In genomic region chr7:139737221-139738100, GRCh38 we compare ENCODE assay signal across 9 cellular contexts. TPM values are rescaled to one million over a fixed set of nuclear protein-coding genes. Genes with fewer than 3 reads are reported as not detected.
DNase-seq lines count a peak whose midpoint lies in the region; ATAC-seq, FAIRE-seq and TF ChIP-seq lines count a peak whose summit lies in the region.
"Had no signal": no experiment of that assay in that cellular context is flagged by ENCODE, and none has a peak within 500 bp of the region (broad histone marks: within the 10 kb centered on the region; RNA-seq: fewer than 3 reads in every experiment).

No MANE protein-coding gene starts in this region.

- no peak for TF ChIP-seq CTCF in endothelial cell of umbilical vein (IDR thresholded peaks at IDR 0.05; ENCODE audit: extremely low read depth in 1 of 2, insufficient read depth in 1 of 2, low read depth in 1 of 2, low read length in 2 of 2)
- no peak for TF ChIP-seq CTCF in parathyroid adenoma (IDR thresholded peaks at IDR 0.05)

- dilution Hi-C loops in endothelial cell of umbilical vein (cut with MboI; ENCODE audit: extremely low pct_ligation_motif_present, low sequenced_read_pairs): no loop called here

- H3K4me3 ChIP-seq in endothelial cell of umbilical vein (replicated peaks in 1 of 3; ENCODE audit: insufficient read depth in 1 of 3, low read depth in 1 of 3, low read length in 3 of 3) (no peak overlapping the region), parathyroid adenoma (ENCODE audit: low read depth, low read length) (no peak overlapping the region)

- DNase-seq in ELR (ENCODE audit: low read depth) (peak; percentile 59), RPMI7951 (ENCODE audit: low read depth) (peak; percentile 46), endothelial cell of umbilical vein (ENCODE audit: low read depth, low spot score) (peak; percentile 48), activated gamma-delta T cell (lab: John Stamatoyannopoulos, UW) (no peak), H54 (ENCODE audit: insufficient read length, low spot score) (no peak), RKO (ENCODE audit: low spot score) (no peak)
- DNase-seq: NCI-H1105 treated with DMSO at 0.1 percent for 48 hours had no signal

- no peak for ATAC-seq in HG03354 (IDR thresholded peaks at IDR 0.05; ENCODE audit: poor library complexity, severe bottlenecking, unreplicated experiment)

- peaks cover 47% of the 10 kb centered on the region for H3K4me1 ChIP-seq in endothelial cell of umbilical vein (ENCODE audit: control insufficient read depth, extremely low read depth, insufficient read depth, low read length)
- H3K4me1 ChIP-seq in parathyroid adenoma: peaks cover 46% of the 10 kb centered on the region

- CTCF ChIA-PET in endothelial cell of umbilical vein (lab: Charles Lee): interaction anchor here (0.7 to 2.4 kb wide), 15 partner anchors 9 to 179 kb away, joined by 3 to 18 read pairs (median 4); no protein-coding TSS in a partner anchor

- H3K9ac ChIP-seq in endothelial cell of umbilical vein (replicated peaks; ENCODE audit: extremely low read depth, insufficient read depth, low read length): no peak overlapping the region
- H3K9ac ChIP-seq in parathyroid adenoma: no peak overlapping the region

- H3K79me2 ChIP-seq in endothelial cell of umbilical vein (ENCODE audit: control insufficient read depth, insufficient read depth, low read length): peaks cover 79% of the 10 kb centered on the region
- peaks cover 16% of the 10 kb centered on the region for H3K79me2 ChIP-seq in parathyroid adenoma

- H3K27me3 ChIP-seq in endothelial cell of umbilical vein (ENCODE audit: control insufficient read depth in 2 of 2, insufficient read depth in 2 of 2, low read length in 2 of 2): no peaks in the 10 kb centered on the region
- no peaks in the 10 kb centered on the region for H3K27me3 ChIP-seq in parathyroid adenoma (ENCODE audit: control insufficient read depth, insufficient read depth, low read length)

- H3K9me3 ChIP-seq in endothelial cell of umbilical vein (replicated peaks; ENCODE audit: control insufficient read depth, insufficient read depth, low read length): no peaks in the 10 kb centered on the region
- H3K9me3 ChIP-seq in parathyroid adenoma (ENCODE audit: control insufficient read depth, low read length): no peaks in the 10 kb centered on the region

- peak overlapping the region; percentile 57 for H3K27ac ChIP-seq in endothelial cell of umbilical vein (ENCODE audit: insufficient read depth, low read depth, low read length)
- peak overlapping the region; percentile 56 for H3K27ac ChIP-seq in parathyroid adenoma

- H3K4me2 ChIP-seq in endothelial cell of umbilical vein (ENCODE audit: insufficient read depth, low read length) (peak overlapping the region; percentile 21), parathyroid adenoma (ENCODE audit: low read length) (no peak overlapping the region)

- FAIRE-seq in endothelial cell of umbilical vein (lab: Jason Lieb, UNC) (peak; percentile 62), H54 (lab: Jason Lieb, UNC) (no peak)

- peaks cover 0 to 2% of the 10 kb centered on the region in 2 experiments for H3K36me3 ChIP-seq in endothelial cell of umbilical vein (ENCODE audit: control insufficient read depth in 2 of 2, extremely low read depth in 1 of 2, insufficient read depth in 2 of 2, low read length in 2 of 2)
- no peaks in the 10 kb centered on the region for H3K36me3 ChIP-seq in parathyroid adenoma (ENCODE audit: control insufficient read depth, insufficient read depth, low read length)

- intact Hi-C loops in endothelial cell of umbilical vein (cut with micrococcal nuclease): loop anchor here (2.0 kb wide), 2 partner anchors 17 to 25 kb away; no protein-coding TSS in a partner anchor

- H3K9me1 ChIP-seq in endothelial cell of umbilical vein (replicated peaks; ENCODE audit: control insufficient read depth, extremely low read depth, insufficient read depth, low read length): no peaks in the 10 kb centered on the region

- no peak overlapping the region for H2AFZ ChIP-seq in endothelial cell of umbilical vein (ENCODE audit: low read depth, low read length)
- no peak overlapping the region for H2AFZ ChIP-seq in parathyroid adenoma

- TF ChIP-seq POLR2A in endothelial cell of umbilical vein (IDR thresholded peaks at IDR 0.05; ENCODE audit: low read depth, low read length) (peak; percentile 25), H54 (IDR thresholded peaks at IDR 0.05; ENCODE audit: low read depth, low read length) (no peak)

- POLR2A ChIA-PET in endothelial cell of umbilical vein (lab: Charles Lee): no interaction called here

- H4K20me1 ChIP-seq in endothelial cell of umbilical vein (replicated peaks; ENCODE audit: control insufficient read depth, extremely low read depth, insufficient read depth, low read length): no peaks in the 10 kb centered on the region

- no TSS peak for BruUV-seq in endothelial cell of umbilical vein (replicated peaks; lab: Mats Ljungman, UMichigan)

TF ChIP-seq in endothelial cell of umbilical vein, 7 proteins besides CTCF, POLR2A, EP300 and RAD21:
- TF ChIP-seq GATA2 (IDR thresholded peaks at IDR 0.05; ENCODE audit: insufficient read depth, insufficient read length, low read depth, low read length): peak; percentile 39
- TF ChIP-seq MAX (IDR thresholded peaks at IDR 0.05; ENCODE audit: insufficient read depth, insufficient read length): no peak
- TF ChIP-seq FOS (IDR thresholded peaks at IDR 0.05; ENCODE audit: borderline replicate concordance, insufficient read depth, low read length): peak; percentile 56
- TF ChIP-seq JUN (IDR thresholded peaks at IDR 0.05; ENCODE audit: borderline replicate concordance, insufficient read depth, insufficient read length, low read depth): no peak
- TF ChIP-seq POLR2AphosphoS5 (IDR thresholded peaks at IDR 0.05; ENCODE audit: insufficient read depth, low read depth, low read length): peak; percentile 53
- no peak for TF ChIP-seq MYC (IDR thresholded peaks at IDR 0.05; ENCODE audit: low read depth, low read length)

RNA-seq across cellular contexts. Expression of gene HIPK2, which starts 40.3 kb away (rescaled TPM):
- total RNA-seq in RPMI7951 (2014; rRNA removed; shearing (Covaris generic)): 7.5 and 8.3 TPM in 2 replicates
- total RNA-seq in endothelial cell of umbilical vein: 40.3 and 43.8 TPM in 2 replicates
- polyA plus RNA-seq in endothelial cell of umbilical vein: 8.9 and 9.0 TPM in 2 replicates
- 12.7 and 15.0 TPM in 2 replicates for polyA plus RNA-seq in endothelial cell of umbilical vein (2011; cell fraction: cytosol; rRNA removed)
- 23.5 and 25.3 TPM in 2 replicates for polyA plus RNA-seq in endothelial cell of umbilical vein (2011; cell fraction: nucleus; rRNA removed)
- 9.0 and 12.6 TPM in 2 replicates for polyA plus RNA-seq in endothelial cell of umbilical vein (2012)
- 28.5 and 31.7 TPM in 2 replicates for polyA minus RNA-seq in endothelial cell of umbilical vein
- polyA minus RNA-seq in endothelial cell of umbilical vein (2011; cell fraction: cytosol; rRNA and poly(A)+ RNA removed): 4.3 TPM
- polyA minus RNA-seq in endothelial cell of umbilical vein (2011; cell fraction: nucleus; rRNA and poly(A)+ RNA removed): 32.3 and 33.9 TPM in 2 replicates

Comparison
In these comparisons a context has a peak if more than half of its experiments do, and no peak if none do; other contexts are left out.
1. DNase-seq: peak in ELR (single experiment), RPMI7951 (single experiment) and endothelial cell of umbilical vein (single experiment); none in activated gamma-delta T cell (single experiment), H54 (single experiment) and RKO (single experiment).